In genomic region chr17:38653679-38654078, GRCh38 we compare ENCODE assay signal across 1 cellular context.
TF ChIP-seq lines count a peak whose summit lies in the region.

No MANE protein-coding gene starts in this region.

TF ChIP-seq in endothelial cell of umbilical vein, 7 proteins besides CTCF, POLR2A, EP300 and RAD21:
- TF ChIP-seq JUN (IDR thresholded peaks at IDR 0.05; ENCODE audit: borderline replicate concordance, insufficient read depth, insufficient read length, low read depth) (no peak), MAX (IDR thresholded peaks at IDR 0.05; ENCODE audit: insufficient read depth, insufficient read length) (no peak), FOS (IDR thresholded peaks at IDR 0.05; ENCODE audit: borderline replicate concordance, insufficient read depth, low read length) (no peak), EZH2 (IDR thresholded peaks at IDR 0.05; ENCODE audit: borderline replicate concordance, low read depth, low read length, severe bottlenecking) (peak; percentile 31)
